In the genomic region with DNA sequence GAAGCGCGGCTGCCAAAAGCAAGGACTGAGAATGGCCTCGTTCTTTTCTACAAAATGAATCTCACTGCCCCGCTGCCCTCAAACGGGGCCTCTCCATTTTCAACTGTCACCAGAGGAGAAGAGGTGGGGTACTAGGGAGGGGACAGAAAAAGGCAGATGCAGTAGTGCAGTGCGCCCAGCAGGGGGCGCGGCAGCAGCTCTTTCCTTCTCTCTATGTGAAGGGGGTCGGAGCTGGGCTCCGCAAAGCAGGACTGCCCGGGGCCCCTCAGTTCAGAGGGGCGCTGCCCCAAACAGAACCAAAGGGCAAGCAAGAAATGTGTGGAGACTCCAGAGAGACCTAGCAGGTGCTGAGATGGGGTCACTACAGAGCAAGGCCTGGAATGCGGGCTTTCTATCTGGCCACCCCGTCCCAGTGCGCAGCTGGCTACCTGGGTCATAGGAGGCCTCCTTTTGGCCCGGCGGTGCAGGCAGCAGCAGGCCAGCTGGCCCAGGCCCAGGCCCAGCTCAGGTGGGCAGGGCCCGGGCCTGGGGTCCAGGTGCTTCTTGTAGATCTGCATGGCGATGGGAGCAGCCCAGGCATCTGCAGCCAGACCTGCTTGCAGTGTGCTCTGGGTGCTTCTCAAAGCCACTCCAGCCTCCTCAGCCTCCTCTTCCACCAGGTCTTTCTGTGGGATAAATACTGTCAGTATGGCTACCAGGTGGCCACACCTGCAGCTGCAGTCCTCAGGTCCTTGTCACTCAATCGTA, we compare ENCODE assay signal across 1 cellular context.
TF ChIP-seq lines count a peak whose summit lies in the region.

No MANE protein-coding gene starts in this region.

TF ChIP-seq in HCT116, 20 proteins besides CTCF, POLR2A, EP300 and RAD21:
- no peak for TF ChIP-seq REST (IDR thresholded peaks at IDR 0.05; ENCODE audit: low read depth)
- no peak for TF ChIP-seq SP1 (IDR thresholded peaks at IDR 0.05; ENCODE audit: low read depth)
- no peak for TF ChIP-seq SIN3A (IDR thresholded peaks at IDR 0.05; ENCODE audit: low read depth)
- TF ChIP-seq, protein P1, sequence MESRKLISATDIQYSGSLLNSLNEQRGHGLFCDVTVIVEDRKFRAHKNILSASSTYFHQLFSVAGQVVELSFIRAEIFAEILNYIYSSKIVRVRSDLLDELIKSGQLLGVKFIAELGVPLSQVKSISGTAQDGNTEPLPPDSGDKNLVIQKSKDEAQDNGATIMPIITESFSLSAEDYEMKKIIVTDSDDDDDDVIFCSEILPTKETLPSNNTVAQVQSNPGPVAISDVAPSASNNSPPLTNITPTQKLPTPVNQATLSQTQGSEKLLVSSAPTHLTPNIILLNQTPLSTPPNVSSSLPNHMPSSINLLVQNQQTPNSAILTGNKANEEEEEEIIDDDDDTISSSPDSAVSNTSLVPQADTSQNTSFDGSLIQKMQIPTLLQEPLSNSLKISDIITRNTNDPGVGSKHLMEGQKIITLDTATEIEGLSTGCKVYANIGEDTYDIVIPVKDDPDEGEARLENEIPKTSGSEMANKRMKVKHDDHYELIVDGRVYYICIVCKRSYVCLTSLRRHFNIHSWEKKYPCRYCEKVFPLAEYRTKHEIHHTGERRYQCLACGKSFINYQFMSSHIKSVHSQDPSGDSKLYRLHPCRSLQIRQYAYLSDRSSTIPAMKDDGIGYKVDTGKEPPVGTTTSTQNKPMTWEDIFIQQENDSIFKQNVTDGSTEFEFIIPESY (IDR thresholded peaks at IDR 0.05; ENCODE audit: extremely low read depth, insufficient replicate concordance, low read length), result no peak
- no peak for TF ChIP-seq TCF7L2 (IDR thresholded peaks at IDR 0.05; ENCODE audit: borderline replicate concordance, extremely low read depth, insufficient read depth, insufficient read length)
- no peak for TF ChIP-seq SRF (IDR thresholded peaks at IDR 0.05; ENCODE audit: low read depth)
- no peak for TF ChIP-seq ELF1 (IDR thresholded peaks at IDR 0.05; ENCODE audit: borderline replicate concordance, low read depth)
- no peak for TF ChIP-seq EGR1 (IDR thresholded peaks at IDR 0.05; ENCODE audit: low read depth)
- TF ChIP-seq, protein P2, sequence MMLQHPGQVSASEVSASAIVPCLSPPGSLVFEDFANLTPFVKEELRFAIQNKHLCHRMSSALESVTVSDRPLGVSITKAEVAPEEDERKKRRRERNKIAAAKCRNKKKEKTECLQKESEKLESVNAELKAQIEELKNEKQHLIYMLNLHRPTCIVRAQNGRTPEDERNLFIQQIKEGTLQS (IDR thresholded peaks at IDR 0.05), result no peak
- no peak for TF ChIP-seq FOSL1 (IDR thresholded peaks at IDR 0.05; ENCODE audit: low read depth)
